9 cellular contexts compared by ENCODE assay signal in genomic region chr3:4533489-4534443, GRCh38. TPM values are rescaled to one million over a fixed set of nuclear protein-coding genes. Genes with fewer than 3 reads are reported as not detected.
DNase-seq lines count a peak whose midpoint lies in the region; ATAC-seq, FAIRE-seq and TF ChIP-seq lines count a peak whose summit lies in the region.
"Had no signal": no experiment of that assay in that cellular context is flagged by ENCODE, and none has a peak within 500 bp of the region (broad histone marks: within the 10 kb centered on the region; RNA-seq: fewer than 3 reads in every experiment).

No MANE protein-coding gene starts in this region.

- peaks cover 16% of the 10 kb centered on the region for H3K9me3 Mint-ChIP-seq in dendritic cell treated with granulocyte-macrophage colony-stimulating factor and Interleukin-4, amounts not matched to agents 40 ng/mL and 50 ng/mL, for 4 days
- H3K9me3 Mint-ChIP-seq: immature natural killer cell had no signal

- peak; percentile 66 for DNase-seq in Right ventricle myocardium superior
- DNase-seq in cardiac septum (ENCODE audit: low spot score): no peak
- DNase-seq in GM12891 (ENCODE audit: insufficient read length, low spot score): no peak
- no peak for DNase-seq in COLO668 (lab: John Stamatoyannopoulos, UW; ENCODE audit: unreplicated experiment)
- DNase-seq: immature natural killer cell had no signal

- H3K4me3 ChIP-seq in mesodermal cell (ENCODE audit: extremely low read depth, insufficient read depth, low read length, poor library complexity, severe bottlenecking): no peak overlapping the region

- H3K27ac ChIP-seq in mesodermal cell (ENCODE audit: low read depth, low read length, severe bottlenecking): peak overlapping the region; percentile 86

- peaks cover 30% of the 10 kb centered on the region for H3K4me1 ChIP-seq in mesodermal cell (ENCODE audit: control insufficient read depth, insufficient read depth, low read length, poor library complexity, severe bottlenecking)

- H3K36me3 Mint-ChIP-seq in dendritic cell treated with granulocyte-macrophage colony-stimulating factor and Interleukin-4, amounts not matched to agents 40 ng/mL and 50 ng/mL, for 4 days (ENCODE audit: low read depth): peaks cover 16% of the 10 kb centered on the region

- 36 to 56% methylated on average over 9 to 10 of the region's 14 CpGs for WGBS in mesodermal cell (ENCODE audit: insufficient coverage in 2 of 2), 2 experiments

- ATAC-seq in Right ventricle myocardium superior (ENCODE audit: poor library complexity) (peak; percentile 51), GM21529 (IDR thresholded peaks at IDR 0.05; ENCODE audit: unreplicated experiment) (no peak), HG03025 (IDR thresholded peaks at IDR 0.05; ENCODE audit: low FRiP score, unreplicated experiment) (no peak)

- H3K27ac Mint-ChIP-seq in dendritic cell treated with granulocyte-macrophage colony-stimulating factor and Interleukin-4, amounts not matched to agents 40 ng/mL and 50 ng/mL, for 4 days: no peak overlapping the region
- H3K27ac Mint-ChIP-seq: immature natural killer cell had no signal

- TF ChIP-seq POLR2A in GM12891 (IDR thresholded peaks at IDR 0.05; ENCODE audit: low read depth, low read length): no peak

- FAIRE-seq in GM12891 (lab: Jason Lieb, UNC): no peak

- H3K4me1 Mint-ChIP-seq in dendritic cell treated with granulocyte-macrophage colony-stimulating factor and Interleukin-4, amounts not matched to agents 40 ng/mL and 50 ng/mL, for 4 days (ENCODE audit: low read depth): peaks cover 44% of the 10 kb centered on the region

- peak overlapping the region; percentile 30 for H3K4me3 Mint-ChIP-seq in dendritic cell treated with granulocyte-macrophage colony-stimulating factor and Interleukin-4, amounts not matched to agents 40 ng/mL and 50 ng/mL, for 4 days
- H3K4me3 Mint-ChIP-seq: immature natural killer cell had no signal

- peaks cover 14% of the 10 kb centered on the region for H3K9me3 ChIP-seq in mesodermal cell (ENCODE audit: control insufficient read depth, low read length)

- no peaks in the 10 kb centered on the region for H3K36me3 ChIP-seq in mesodermal cell (ENCODE audit: control insufficient read depth, insufficient read depth, low read length)

- H3K27me3 Mint-ChIP-seq in dendritic cell treated with granulocyte-macrophage colony-stimulating factor and Interleukin-4, amounts not matched to agents 40 ng/mL and 50 ng/mL, for 4 days: peaks cover 1% of the 10 kb centered on the region

- intact Hi-C loops in Right ventricle myocardium superior (cut with DNase I): no loop called here
- intact Hi-C loops in cardiac septum (cut with DNase I): no loop called here
- intact Hi-C loops in dendritic cell treated with granulocyte-macrophage colony-stimulating factor and Interleukin-4, amounts not matched to agents 40 ng/mL and 50 ng/mL, for 4 days (cut with micrococcal nuclease): no loop called here

TF ChIP-seq in GM12891, 5 proteins besides CTCF, POLR2A, EP300 and RAD21:
- TF ChIP-seq PAX5 (IDR thresholded peaks at IDR 0.05; ENCODE audit: insufficient read depth, low read length, severe bottlenecking) (no peak), SPI1 (IDR thresholded peaks at IDR 0.05; ENCODE audit: low read depth, low read length) (no peak), POLR2AphosphoS5 (IDR thresholded peaks at IDR 0.05; ENCODE audit: low read depth, low read length) (no peak), POU2F2 (IDR thresholded peaks at IDR 0.05; ENCODE audit: low read depth, low read length) (no peak), TAF1 (IDR thresholded peaks at IDR 0.05; ENCODE audit: low read depth, low read length) (no peak)

RNA-seq across cellular contexts. Expression of gene ITPR1, which starts 40.6 kb away (rescaled TPM):
- total RNA-seq in Right ventricle myocardium superior (17.1 TPM), cardiac septum (19.5 TPM)
- polyA plus RNA-seq in mesodermal cell (2013, experiment 1 of 2): 11.0 TPM
- 8.9 TPM for polyA plus RNA-seq in mesodermal cell (2013, experiment 2 of 2)
- 11.5 TPM for polyA plus RNA-seq in GM12891 (2012; ENCODE audit: low read depth, missing spikeins)
